1 cellular context compared by ENCODE assay signal in genomic region chr2:223538920-223539440, GRCh38.
TF ChIP-seq lines count a peak whose summit lies in the region.

No MANE protein-coding gene starts in this region.

TF ChIP-seq in GM23338, 12 proteins besides CTCF, POLR2A, EP300 and RAD21 (continued from another document):
- TF ChIP-seq ZNF462 (CRISPR knock-in tag; IDR thresholded peaks at IDR 0.05) (no peak), ETS1 (IDR thresholded peaks at IDR 0.05) (no peak), EZH2 (IDR thresholded peaks at IDR 0.05; ENCODE audit: low read depth, unreplicated experiment) (no peak), JUNB (IDR thresholded peaks at IDR 0.05; ENCODE audit: unreplicated experiment) (no peak), CREB1 (CRISPR knock-in tag; IDR thresholded peaks at IDR 0.05; ENCODE audit: low read depth) (no peak), REST (IDR thresholded peaks at IDR 0.05; ENCODE audit: unreplicated experiment) (no peak)
